Comparison of ENCODE assay signal across 20 cellular contexts in genomic region chr13:25252770-25253169, GRCh38. TPM values are rescaled to one million over a fixed set of nuclear protein-coding genes. Genes with fewer than 3 reads are reported as not detected.
DNase-seq lines count a peak whose midpoint lies in the region; ATAC-seq and TF ChIP-seq lines count a peak whose summit lies in the region.
"Had no signal": no experiment of that assay in that cellular context is flagged by ENCODE, and none has a peak within 500 bp of the region (broad histone marks: within the 10 kb centered on the region; RNA-seq: fewer than 3 reads in every experiment).

No MANE protein-coding gene starts in this region.

- no peaks in the 10 kb centered on the region for H3K27me3 ChIP-seq in Peyer's patch
- H3K27me3 ChIP-seq: BLaER1 had no signal

- TF ChIP-seq POLR2A in Peyer's patch (IDR thresholded peaks at IDR 0.05): no peak

- H3K4me1 Mint-ChIP-seq in CD14-positive monocyte (peaks cover 31% of the 10 kb centered on the region), memory B cell (peaks cover 4% of the 10 kb centered on the region), WTC11 (peaks cover 2% of the 10 kb centered on the region; the same call in 1 of the 2 replicates)
- H3K4me1 Mint-ChIP-seq in central memory CD8-positive, alpha-beta T cell: no peaks in the 10 kb centered on the region
- H3K4me1 Mint-ChIP-seq in stimulated activated naive B cell treated with anti-CD40 and anti-IgM and Interleukin-4, amounts not matched to agents 10 μg/mL and 1 μg/mL and 100 μg/mL, for 72 hours: peaks cover 3 to 7% of the 10 kb centered on the region in 2 donors

- H3K4me3 Mint-ChIP-seq in CD14-positive monocyte: no peak overlapping the region
- no peak overlapping the region for H3K4me3 Mint-ChIP-seq in central memory CD8-positive, alpha-beta T cell
- no peak overlapping the region for H3K4me3 Mint-ChIP-seq in memory B cell
- no peak overlapping the region for H3K4me3 Mint-ChIP-seq in stimulated activated naive B cell treated with anti-CD40 and anti-IgM and Interleukin-4, amounts not matched to agents 10 μg/mL and 1 μg/mL and 100 μg/mL, for 72 hours
- no peak overlapping the region for H3K4me3 Mint-ChIP-seq in WTC11
- H3K4me3 Mint-ChIP-seq: CD8-positive, alpha-beta T cell; HFFc6 had no signal

- DNase-seq in CD14-positive monocyte (ENCODE audit: low spot score) (no peak), memory B cell (ENCODE audit: low spot score in 2 of 2) (no peak), Peyer's patch (no peak), WTC11 (ENCODE audit: low spot score) (no peak)
- DNase-seq in central memory CD8-positive, alpha-beta T cell (ENCODE audit: low spot score in 2 of 2): no peak
- no peak for DNase-seq in stimulated activated naive B cell treated with anti-CD40 and anti-IgM and Interleukin-4, amounts not matched to agents 10 μg/mL and 1 μg/mL and 100 μg/mL, for 72 hours
- DNase-seq in central memory CD4-positive, alpha-beta T cell: no peak
- DNase-seq: 8988T; CD8-positive, alpha-beta T cell; DMS 273 treated with DMSO at 0.1 percent for 48 hours; DMS53; DND-41; EL; GOT3; H7; HFFc6 had no signal

- H3K27ac Mint-ChIP-seq in CD14-positive monocyte: peak overlapping the region in 4 of 7 donors; percentile 12 to 76 (median 44)
- H3K27ac Mint-ChIP-seq in central memory CD8-positive, alpha-beta T cell (ENCODE audit: low read depth): peak overlapping the region; percentile 1
- peak overlapping the region; percentile 45 for H3K27ac Mint-ChIP-seq in memory B cell
- peak overlapping the region; percentile 52 for H3K27ac Mint-ChIP-seq in stimulated activated naive B cell treated with anti-CD40 and anti-IgM and Interleukin-4, amounts not matched to agents 10 μg/mL and 1 μg/mL and 100 μg/mL, for 72 hours
- H3K27ac Mint-ChIP-seq in WTC11: no peak overlapping the region
- H3K27ac Mint-ChIP-seq: CD8-positive, alpha-beta T cell; HFFc6 had no signal

- POLR2A ChIA-PET in WTC11 (lab: Charles Lee): no interaction called here

- CTCF ChIA-PET in WTC11 (lab: Charles Lee): interaction anchor here (0.9 to 1.1 kb wide), 2 partner anchors 74 to 138 kb away, joined by 3 read pairs; no protein-coding TSS in a partner anchor

- intact Hi-C loops in CD14-positive monocyte (cut with micrococcal nuclease): loop anchor here in 1 of 2 donors (5.0 kb wide), 1 partner anchor 35 kb away; the partner anchor contains the start of gene MTMR6

- no peaks in the 10 kb centered on the region for H3K9me3 ChIP-seq in Peyer's patch
- H3K9me3 ChIP-seq: BLaER1 had no signal

- peaks cover 0 to 70% (median 0%) of the 10 kb centered on the region in 3 donors for H3K36me3 ChIP-seq in Peyer's patch

- H3K4me3 ChIP-seq in Peyer's patch: no peak overlapping the region
- H3K4me3 ChIP-seq: BLaER1, GM12878 had no signal

- no peak for ATAC-seq in central memory CD8-positive, alpha-beta T cell (replicated peaks; ENCODE audit: extremely low read depth, poor library complexity, severe bottlenecking)
- ATAC-seq in memory B cell (ENCODE audit: low read depth) (no peak), WTC11 (no peak)
- no peak for ATAC-seq in stimulated activated naive B cell treated with anti-CD40 and anti-IgM and Interleukin-4, amounts not matched to agents 10 μg/mL and 1 μg/mL and 100 μg/mL, for 72 hours (replicated peaks)
- ATAC-seq: CD8-positive, alpha-beta T cell; GM12878; HCT116 had no signal

- no peak overlapping the region for H3K27ac ChIP-seq in Peyer's patch
- H3K27ac ChIP-seq: BLaER1, HL-60 had no signal

- TF ChIP-seq CTCF in CD14-positive monocyte (IDR thresholded peaks at IDR 0.05): no peak
- TF ChIP-seq CTCF in Peyer's patch (IDR thresholded peaks at IDR 0.05): no peak
- no peak for TF ChIP-seq CTCF in WTC11 (IDR thresholded peaks at IDR 0.05)

- no peaks in the 10 kb centered on the region for H3K4me1 ChIP-seq in Peyer's patch

- peaks cover 64 to 66% of the 10 kb centered on the region in 2 donors for H3K36me3 Mint-ChIP-seq in CD14-positive monocyte
- peaks cover 47% of the 10 kb centered on the region for H3K36me3 Mint-ChIP-seq in central memory CD8-positive, alpha-beta T cell (ENCODE audit: insufficient read depth)
- peaks cover 35% of the 10 kb centered on the region for H3K36me3 Mint-ChIP-seq in memory B cell
- H3K36me3 Mint-ChIP-seq in stimulated activated naive B cell treated with anti-CD40 and anti-IgM and Interleukin-4, amounts not matched to agents 10 μg/mL and 1 μg/mL and 100 μg/mL, for 72 hours: peaks cover 25 to 37% of the 10 kb centered on the region in 2 donors
- peaks cover 10% of the 10 kb centered on the region for H3K36me3 Mint-ChIP-seq in WTC11

- H3K27me3 Mint-ChIP-seq in CD14-positive monocyte (ENCODE audit: low read depth in 3 of 3): no peaks in the 10 kb centered on the region
- no peaks in the 10 kb centered on the region for H3K27me3 Mint-ChIP-seq in central memory CD8-positive, alpha-beta T cell
- H3K27me3 Mint-ChIP-seq in memory B cell: no peaks in the 10 kb centered on the region
- no peaks in the 10 kb centered on the region for H3K27me3 Mint-ChIP-seq in stimulated activated naive B cell treated with anti-CD40 and anti-IgM and Interleukin-4, amounts not matched to agents 10 μg/mL and 1 μg/mL and 100 μg/mL, for 72 hours
- no peaks in the 10 kb centered on the region for H3K27me3 Mint-ChIP-seq in WTC11 (ENCODE audit: low read depth)

- H3K9me3 Mint-ChIP-seq in CD14-positive monocyte: no peaks in the 10 kb centered on the region
- no peaks in the 10 kb centered on the region for H3K9me3 Mint-ChIP-seq in central memory CD8-positive, alpha-beta T cell
- H3K9me3 Mint-ChIP-seq in memory B cell: no peaks in the 10 kb centered on the region
- H3K9me3 Mint-ChIP-seq in stimulated activated naive B cell treated with anti-CD40 and anti-IgM and Interleukin-4, amounts not matched to agents 10 μg/mL and 1 μg/mL and 100 μg/mL, for 72 hours: no peaks in the 10 kb centered on the region
- no peaks in the 10 kb centered on the region for H3K9me3 Mint-ChIP-seq in WTC11
- H3K9me3 Mint-ChIP-seq: CD8-positive, alpha-beta T cell; HFFc6 had no signal

TF ChIP-seq in WTC11, 78 proteins besides CTCF, POLR2A, EP300 and RAD21:
- TF ChIP-seq NFYB (CRISPR knock-in tag; conservative IDR thresholded peaks at IDR 0.05; ENCODE audit: low read depth) (no peak), FOXK1 (CRISPR knock-in tag; IDR thresholded peaks at IDR 0.05) (no peak), HMGXB4 (CRISPR knock-in tag; IDR thresholded peaks at IDR 0.05) (no peak), IRF2 (CRISPR knock-in tag; IDR thresholded peaks at IDR 0.05; ENCODE audit: borderline replicate concordance, low read depth) (no peak), KAT7 (CRISPR knock-in tag; IDR thresholded peaks at IDR 0.05; ENCODE audit: borderline replicate concordance) (no peak)

RNA-seq across cellular contexts. Expression of gene MTMR6, which starts 34.5 kb away (rescaled TPM):
- polyA plus RNA-seq in CD14-positive monocyte: 10 to 100 TPM; 24.4 to 31.9 TPM
- 10 to 100 TPM in 2 of 4 donors, 1 to 10 TPM in 2; 6.4 to 14.9 (median 10.6) TPM for total RNA-seq in Peyer's patch
- 7.0 to 8.6 TPM (median 7.6 TPM) in 3 replicates for total RNA-seq in WTC11 (2021)

RNA-seq across cellular contexts. Expression of gene NUP58, which starts 48.7 kb away (rescaled TPM):
- polyA plus RNA-seq in CD14-positive monocyte: 10 to 100 TPM; 25.1 to 26.3 TPM
- total RNA-seq in Peyer's patch (10 to 100 TPM; 24.4 to 96.6 (median 42.4) TPM), WTC11 (2021) (59.0 to 63.4 TPM (median 60.3 TPM) in 3 replicates)
